ENCODE assay signal across 34 cellular contexts in the genomic region with DNA sequence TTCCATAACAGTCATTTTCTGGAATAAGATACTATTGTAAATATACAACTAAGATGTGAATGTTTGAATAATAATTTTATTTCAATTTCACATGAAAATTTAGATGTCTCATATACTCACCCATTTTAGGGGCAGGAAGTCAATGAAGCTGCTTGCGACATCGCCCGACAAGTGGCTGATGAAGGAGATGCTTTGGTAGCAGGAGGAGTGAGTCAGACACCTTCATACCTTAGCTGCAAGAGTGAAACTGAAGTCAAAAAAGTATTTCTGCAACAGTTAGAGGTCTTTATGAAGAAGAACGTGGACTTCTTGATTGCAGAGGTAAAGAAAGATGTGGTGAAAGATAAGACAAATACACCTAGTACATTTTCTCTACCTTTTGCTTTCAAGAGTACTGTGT. TPM values are rescaled to one million over a fixed set of nuclear protein-coding genes. Genes with fewer than 3 reads are reported as not detected.
A peak's percentile ranks its signal among the peaks of the same experiment; 100 is the strongest.
DNase-seq lines count a peak whose midpoint lies in the region; ATAC-seq, FAIRE-seq and TF ChIP-seq lines count a peak whose summit lies in the region.
"Had no signal": no experiment of that assay in that cellular context is flagged by ENCODE, and none has a peak within 500 bp of the region (broad histone marks: within the 10 kb centered on the region; RNA-seq: fewer than 3 reads in every experiment).

No MANE protein-coding gene starts in this region.

- H3K9me2 ChIP-seq in SK-N-SH, result no peaks in the 10 kb centered on the region

- H3K9me3 Mint-ChIP-seq in activated CD8-positive, alpha-beta T cell treated with anti-CD3 and anti-CD28 coated beads for 36 hours, result no peaks in the 10 kb centered on the region
- no peaks in the 10 kb centered on the region for H3K9me3 Mint-ChIP-seq in activated CD8-positive, alpha-beta T cell treated with anti-CD3 and anti-CD28 coated beads, Interleukin-2, amount 10 ng/mL, durations not matched to agents 7 days and 5 days (ENCODE audit: insufficient read depth)
- H3K9me3 Mint-ChIP-seq: activated B cell treated with CpG ODN at 0.5 μM for 24 hours; CD8-positive, alpha-beta T cell; effector memory CD8-positive, alpha-beta T cell; HFFc6; naive B cell; stimulated activated naive CD8-positive, alpha-beta T cell treated with anti-CD3 and anti-CD28 coated beads, Interleukin-15, amount 100 ng/mL, for 72 hours had no signal

- no peaks in the 10 kb centered on the region for H3K36me3 Mint-ChIP-seq in activated CD8-positive, alpha-beta T cell treated with anti-CD3 and anti-CD28 coated beads for 36 hours (ENCODE audit: low read depth)
- H3K36me3 Mint-ChIP-seq in activated CD8-positive, alpha-beta T cell treated with anti-CD3 and anti-CD28 coated beads, Interleukin-2, amount 10 ng/mL, durations not matched to agents 7 days and 5 days (ENCODE audit: low read depth), result no peaks in the 10 kb centered on the region
- H3K36me3 Mint-ChIP-seq: CD8-positive, alpha-beta T cell; naive B cell had no signal

- no peak overlapping the region for H3K9ac ChIP-seq in SK-N-SH

- H3K27ac ChIP-seq in SK-N-SH (ENCODE audit: low read depth in 2 of 2, low read length in 1 of 2), result no peak overlapping the region
- H3K27ac ChIP-seq: Peyer's patch, right lobe of liver, SJSA1, spleen, thoracic aorta, vagina had no signal

- no peak for TF ChIP-seq EP300 in SK-N-SH (IDR thresholded peaks at IDR 0.05; ENCODE audit: borderline replicate concordance in 1 of 2, low read depth in 1 of 2, low read length in 1 of 2)

- no peaks in the 10 kb centered on the region for H3K4me1 Mint-ChIP-seq in activated CD8-positive, alpha-beta T cell treated with anti-CD3 and anti-CD28 coated beads for 36 hours (ENCODE audit: low read depth)
- H3K4me1 Mint-ChIP-seq in activated CD8-positive, alpha-beta T cell treated with anti-CD3 and anti-CD28 coated beads, Interleukin-2, amount 10 ng/mL, durations not matched to agents 7 days and 5 days (ENCODE audit: low read depth), result no peaks in the 10 kb centered on the region
- H3K4me1 Mint-ChIP-seq: activated B cell treated with CpG ODN at 0.5 μM for 24 hours; naive B cell; stimulated activated naive CD8-positive, alpha-beta T cell treated with anti-CD3 and anti-CD28 coated beads, Interleukin-15, amount 100 ng/mL, for 72 hours had no signal

- H2AFZ ChIP-seq in SK-N-SH (ENCODE audit: low read depth), result no peak overlapping the region

- FAIRE-seq in bronchial epithelial cell (lab: Jason Lieb, UNC), result no peak
- FAIRE-seq: islet of Langerhans had no signal

- H3K9me3 ChIP-seq in SK-N-SH, result no peaks in the 10 kb centered on the region
- H3K9me3 ChIP-seq: BE2C, Peyer's patch, right lobe of liver, SJSA1, spleen, thoracic aorta, vagina had no signal

- no peaks in the 10 kb centered on the region for H3K27me3 Mint-ChIP-seq in activated CD8-positive, alpha-beta T cell treated with anti-CD3 and anti-CD28 coated beads for 36 hours
- H3K27me3 Mint-ChIP-seq in activated CD8-positive, alpha-beta T cell treated with anti-CD3 and anti-CD28 coated beads, Interleukin-2, amount 10 ng/mL, durations not matched to agents 7 days and 5 days (ENCODE audit: low read depth), result peaks cover 10% of the 10 kb centered on the region
- H3K27me3 Mint-ChIP-seq: stimulated activated naive CD8-positive, alpha-beta T cell treated with anti-CD3 and anti-CD28 coated beads, Interleukin-15, amount 100 ng/mL, for 72 hours had no signal

- intact Hi-C loops in activated CD8-positive, alpha-beta T cell treated with anti-CD3 and anti-CD28 coated beads for 36 hours (cut with micrococcal nuclease), result no loop called here

- no peak overlapping the region for H3K4me2 ChIP-seq in SK-N-SH

- DNase-seq in activated CD8-positive, alpha-beta T cell treated with anti-CD3 and anti-CD28 coated beads for 36 hours, result peak; percentile 14
- DNase-seq in activated CD8-positive, alpha-beta T cell treated with anti-CD3 and anti-CD28 coated beads, Interleukin-2, amount 10 ng/mL, durations not matched to agents 7 days and 5 days, result no peak
- DNase-seq in NB4 (ENCODE audit: low read depth) (peak; percentile 42), bronchial epithelial cell (ENCODE audit: low read depth) (peak; percentile 61), renal cortical epithelial cell (ENCODE audit: low read depth) (peak; percentile 81), glomerular visceral epithelial cell (ENCODE audit: extremely low spot score) (no peak), SK-N-SH (no peak)
- DNase-seq: activated B cell treated with CpG ODN at 0.5 μM for 24 hours; activated effector memory CD4-positive, alpha-beta T cell treated with anti-CD3 and anti-CD28 coated beads, Interleukin-2, amount 50 U/mL, for 16 hours; BE2C; CD8-positive, alpha-beta T cell; central memory CD4-positive, alpha-beta T cell; effector memory CD8-positive, alpha-beta T cell; GOT3; HFFc6; midbrain; naive B cell; NCI-H1417; NCI-H2029 treated with DMSO at 0.1 percent for 48 hours; NCI-H526; Peyer's patch; right lobe of liver; spleen; stimulated activated CD4-positive, alpha-beta T cell treated with anti-CD3 and anti-CD28 coated beads, Interleukin-2, amount 100 ng/mL, for 24 hours; stimulated activated naive CD8-positive, alpha-beta T cell treated with anti-CD3 and anti-CD28 coated beads, Interleukin-15, amount 100 ng/mL, for 72 hours had no signal

- H3K36me3 ChIP-seq in bronchial epithelial cell (ENCODE audit: control insufficient read depth, insufficient read depth, low read length) (no peaks in the 10 kb centered on the region), SK-N-SH (replicated peaks in 1 of 2; ENCODE audit: control insufficient read depth in 1 of 2, insufficient read depth in 2 of 2, low read length in 1 of 2) (no peaks in the 10 kb centered on the region)
- H3K36me3 ChIP-seq: BE2C, Peyer's patch, SJSA1, spleen, thoracic aorta, vagina had no signal

- no peak for ATAC-seq in activated CD8-positive, alpha-beta T cell treated with anti-CD3 and anti-CD28 coated beads for 36 hours
- ATAC-seq in activated CD8-positive, alpha-beta T cell treated with anti-CD3 and anti-CD28 coated beads, Interleukin-2, amount 10 ng/mL, durations not matched to agents 7 days and 5 days, result no peak
- no peak for ATAC-seq in GM18517 (IDR thresholded peaks at IDR 0.05; ENCODE audit: unreplicated experiment)
- ATAC-seq: CD8-positive, alpha-beta T cell; effector memory CD8-positive, alpha-beta T cell; esophagus mucosa; stimulated activated naive CD8-positive, alpha-beta T cell treated with anti-CD3 and anti-CD28 coated beads, Interleukin-15, amount 100 ng/mL, for 72 hours had no signal

- no peaks in the 10 kb centered on the region for H3F3A ChIP-seq in SK-N-SH (replicated peaks; ENCODE audit: insufficient read depth)

- no peak for TF ChIP-seq RAD21 in SK-N-SH (IDR thresholded peaks at IDR 0.05; ENCODE audit: low read length)

- POLR2A ChIA-PET in activated CD8-positive, alpha-beta T cell treated with anti-CD3 and anti-CD28 coated beads for 36 hours (lab: Charles Lee), result no interaction called here
- POLR2A ChIA-PET in activated CD8-positive, alpha-beta T cell treated with anti-CD3 and anti-CD28 coated beads, Interleukin-2, amount 10 ng/mL, durations not matched to agents 7 days and 5 days (lab: Charles Lee), result no interaction called here
- POLR2A ChIA-PET in SK-N-SH (lab: Yijun Ruan, JAX), result no interaction called here

- H3K27me3 ChIP-seq in bronchial epithelial cell (ENCODE audit: control insufficient read depth, insufficient read depth, low read length) (no peaks in the 10 kb centered on the region), SK-N-SH (ENCODE audit: insufficient read depth) (no peaks in the 10 kb centered on the region)
- H3K27me3 ChIP-seq: Peyer's patch, right lobe of liver, SJSA1, spleen, vagina had no signal

- H4K20me1 ChIP-seq in SK-N-SH (ENCODE audit: insufficient read depth), result no peaks in the 10 kb centered on the region

- 88% methylated on average over 4 of the region's 4 CpGs for WGBS in SK-N-SH (ENCODE audit: low lambda C conversion rate)

- no peak overlapping the region for H3K4me3 Mint-ChIP-seq in activated CD8-positive, alpha-beta T cell treated with anti-CD3 and anti-CD28 coated beads for 36 hours
- no peak overlapping the region for H3K4me3 Mint-ChIP-seq in activated CD8-positive, alpha-beta T cell treated with anti-CD3 and anti-CD28 coated beads, Interleukin-2, amount 10 ng/mL, durations not matched to agents 7 days and 5 days
- H3K4me3 Mint-ChIP-seq: activated B cell treated with CpG ODN at 0.5 μM for 24 hours; CD8-positive, alpha-beta T cell; effector memory CD8-positive, alpha-beta T cell; HFFc6; naive B cell; stimulated activated naive CD8-positive, alpha-beta T cell treated with anti-CD3 and anti-CD28 coated beads, Interleukin-15, amount 100 ng/mL, for 72 hours had no signal

- TF ChIP-seq POLR2A in NB4 (IDR thresholded peaks at IDR 0.05; ENCODE audit: extremely low read depth, insufficient read length), result no peak

- H3K4me1 ChIP-seq in SK-N-SH (ENCODE audit: control insufficient read depth in 1 of 2, insufficient read depth in 2 of 2, low read depth in 1 of 2, low read length in 1 of 2), result no peaks in the 10 kb centered on the region
- H3K4me1 ChIP-seq: BE2C, Peyer's patch, SJSA1, spleen, vagina had no signal

- no peak overlapping the region for H3K27ac Mint-ChIP-seq in activated CD8-positive, alpha-beta T cell treated with anti-CD3 and anti-CD28 coated beads for 36 hours
- H3K27ac Mint-ChIP-seq in activated CD8-positive, alpha-beta T cell treated with anti-CD3 and anti-CD28 coated beads, Interleukin-2, amount 10 ng/mL, durations not matched to agents 7 days and 5 days, result no peak overlapping the region
- H3K27ac Mint-ChIP-seq: activated B cell treated with CpG ODN at 0.5 μM for 24 hours; CD8-positive, alpha-beta T cell; effector memory CD8-positive, alpha-beta T cell; HFFc6; naive B cell; progenitor cell of endocrine pancreas; stimulated activated naive CD8-positive, alpha-beta T cell treated with anti-CD3 and anti-CD28 coated beads, Interleukin-15, amount 100 ng/mL, for 72 hours had no signal

- CTCF ChIA-PET in activated CD8-positive, alpha-beta T cell treated with anti-CD3 and anti-CD28 coated beads for 36 hours (lab: Charles Lee), result interaction anchor here (0.5 to 2.0 kb wide), 3 partner anchors 12 to 104 kb away, joined by 3 to 8 read pairs (median 3); no protein-coding TSS in a partner anchor
- CTCF ChIA-PET in activated CD8-positive, alpha-beta T cell treated with anti-CD3 and anti-CD28 coated beads, Interleukin-2, amount 10 ng/mL, durations not matched to agents 7 days and 5 days (lab: Charles Lee), result interaction anchor here (0.9 to 4.9 kb wide), 4 partner anchors 12 to 99 kb away, joined by 3 to 46 read pairs (median 4); no protein-coding TSS in a partner anchor
- CTCF ChIA-PET in SK-N-SH (lab: Yijun Ruan, JAX), result interaction anchor here (0.8 to 1.3 kb wide), 4 partner anchors 13 to 99 kb away, joined by 3 to 5 read pairs (median 4); no protein-coding TSS in a partner anchor

- no peaks in the 10 kb centered on the region for H3K79me2 ChIP-seq in SK-N-SH (ENCODE audit: insufficient read depth)

- no peak for TF ChIP-seq CTCF in activated CD8-positive, alpha-beta T cell treated with anti-CD3 and anti-CD28 coated beads for 36 hours (IDR thresholded peaks at IDR 0.05)
- TF ChIP-seq CTCF in NB4 (IDR thresholded peaks at IDR 0.05; ENCODE audit: low read depth, low read length), result no peak
- TF ChIP-seq CTCF in bronchial epithelial cell (IDR thresholded peaks at IDR 0.05; ENCODE audit: insufficient read depth, low read length, severe bottlenecking), result no peak
- no peak for TF ChIP-seq CTCF in SK-N-SH (IDR thresholded peaks at IDR 0.05)

- H3K4me3 ChIP-seq in NB4 (ENCODE audit: low read depth, low read length) (no peak overlapping the region), bronchial epithelial cell (ENCODE audit: low read depth, low read length) (no peak overlapping the region), SK-N-SH (ENCODE audit: low read depth in 2 of 2, low read length in 1 of 2) (no peak overlapping the region)
- H3K4me3 ChIP-seq: Peyer's patch, right lobe of liver, SJSA1, spleen, thoracic aorta, vagina had no signal

RNA-seq across cellular contexts. Expression of gene BHMT, which starts 8.6 kb away (rescaled TPM):
- not detected for total RNA-seq in activated CD8-positive, alpha-beta T cell treated with anti-CD3 and anti-CD28 coated beads for 36 hours
- total RNA-seq in activated CD8-positive, alpha-beta T cell treated with anti-CD3 and anti-CD28 coated beads, Interleukin-2, amount 10 ng/mL, durations not matched to agents 7 days and 5 days, result not detected
- not detected in 2 replicates for total RNA-seq in bronchial epithelial cell
- 2.8 and 4.4 TPM in 2 replicates for total RNA-seq in renal cortical epithelial cell
- not detected in 2 replicates for polyA plus RNA-seq in SK-N-SH (2012; rRNA removed)
- not detected in 2 replicates for polyA plus RNA-seq in SK-N-SH (2012; cell fraction: cytosol; rRNA removed)
- not detected in 2 replicates for polyA plus RNA-seq in SK-N-SH (2012; cell fraction: nucleus; rRNA removed)
- total RNA-seq: activated B cell treated with CpG ODN at 0.5 μM for 24 hours; activated CD8-positive, alpha-beta memory T cell treated with anti-CD3 and anti-CD28 coated beads for 36 hours; CD8-positive, alpha-beta T cell; Daoy; HFFc6; Peyer's patch; SJSA1; spleen; vagina had no signal
- polyA plus RNA-seq: spleen had no signal

RNA-seq across cellular contexts. Expression of gene BHMT2, which starts 50.7 kb away (rescaled TPM):
- total RNA-seq in activated CD8-positive, alpha-beta T cell treated with anti-CD3 and anti-CD28 coated beads for 36 hours, result not detected
- not detected for total RNA-seq in activated CD8-positive, alpha-beta T cell treated with anti-CD3 and anti-CD28 coated beads, Interleukin-2, amount 10 ng/mL, durations not matched to agents 7 days and 5 days
- total RNA-seq in bronchial epithelial cell (not detected in 2 replicates), renal cortical epithelial cell (20.3 and 34.6 TPM in 2 replicates)
- polyA plus RNA-seq in SK-N-SH (2012; rRNA removed), result not detected in 2 replicates
- not detected in 2 replicates for polyA plus RNA-seq in SK-N-SH (2012; cell fraction: cytosol; rRNA removed)
- polyA plus RNA-seq in SK-N-SH (2012; cell fraction: nucleus; rRNA removed), result not detected in 2 replicates
- total RNA-seq: activated B cell treated with CpG ODN at 0.5 μM for 24 hours; activated CD8-positive, alpha-beta memory T cell treated with anti-CD3 and anti-CD28 coated beads for 36 hours; CD8-positive, alpha-beta T cell; SJSA1 had no signal

RNA-seq across cellular contexts. Expression of gene DMGDH, which starts 50.7 kb away (rescaled TPM):
- 1 to 10 TPM in 1 of 2 experiments, under 1 TPM in 1; 0.45 to 1.3 TPM for total RNA-seq in activated CD8-positive, alpha-beta T cell treated with anti-CD3 and anti-CD28 coated beads for 36 hours
- not detected for total RNA-seq in activated CD8-positive, alpha-beta T cell treated with anti-CD3 and anti-CD28 coated beads, Interleukin-2, amount 10 ng/mL, durations not matched to agents 7 days and 5 days
- total RNA-seq in bronchial epithelial cell (11.6 and 15.1 TPM in 2 replicates), renal cortical epithelial cell (4.5 and 9.3 TPM in 2 replicates)
- polyA plus RNA-seq in SK-N-SH (2012; rRNA removed), result 0.56 and 0.70 TPM in 2 replicates
- polyA plus RNA-seq in SK-N-SH (2012; cell fraction: cytosol; rRNA removed), result 0.28 and 0.41 TPM in 2 replicates
- 0.79 and 1.5 TPM in 2 replicates for polyA plus RNA-seq in SK-N-SH (2012; cell fraction: nucleus; rRNA removed)
- total RNA-seq: activated B cell treated with CpG ODN at 0.5 μM for 24 hours, SJSA1 had no signal

Comparison
In these comparisons a context has a peak if more than half of its experiments do, and no peak if none do; other contexts are left out.
1. DNase-seq: peak in activated CD8-positive, alpha-beta T cell treated with anti-CD3 and anti-CD28 coated beads for 36 hours (single experiment), NB4 (single experiment), bronchial epithelial cell (single experiment) and renal cortical epithelial cell (single experiment); none in activated CD8-positive, alpha-beta T cell treated with anti-CD3 and anti-CD28 coated beads, Interleukin-2, amount 10 ng/mL, durations not matched to agents 7 days and 5 days (single experiment), glomerular visceral epithelial cell (single experiment) and SK-N-SH (single experiment).
2. RNA of gene BHMT2, which starts 50.7 kb away (total RNA-seq): 20.3 to 34.6 TPM in renal cortical epithelial cell; not detected in activated CD8-positive, alpha-beta T cell treated with anti-CD3 and anti-CD28 coated beads for 36 hours, not detected in activated CD8-positive, alpha-beta T cell treated with anti-CD3 and anti-CD28 coated beads, Interleukin-2, amount 10 ng/mL, durations not matched to agents 7 days and 5 days and not detected in bronchial epithelial cell; every median in the first group is over 10 times any median in the second.